ENCODE assay signal across 1 cellular context in genomic region chr10:133467286-133467911, GRCh38.
TF ChIP-seq lines count a peak whose summit lies in the region.

No MANE protein-coding gene starts in this region.

TF ChIP-seq in HepG2, 621 proteins besides CTCF, POLR2A, EP300 and RAD21:
- no peak for TF ChIP-seq KDM4B (CRISPR knock-in tag; IDR thresholded peaks at IDR 0.05)
- TF ChIP-seq USF2 (IDR thresholded peaks at IDR 0.05; ENCODE audit: low read depth, low read length), result 0 out of 2 replicates have a peak, but pooled peaks have one; percentile 24
- TF ChIP-seq USF2 (CRISPR knock-in tag; IDR thresholded peaks at IDR 0.05; ENCODE audit: borderline replicate concordance), result no peak
- peak; percentile 35; the same call in 1 of the 2 replicates for TF ChIP-seq MNT (IDR thresholded peaks at IDR 0.05)
- TF ChIP-seq ZKSCAN1 (IDR thresholded peaks at IDR 0.05; ENCODE audit: low read length), result no peak
- TF ChIP-seq NFE2L2 (IDR thresholded peaks at IDR 0.05; ENCODE audit: low read length), result no peak
- TF ChIP-seq RBM39 (IDR thresholded peaks at IDR 0.05; ENCODE audit: low read depth, low read length, poor library complexity, severe bottlenecking), result no peak
- TF ChIP-seq ZNF605 (CRISPR knock-in tag; IDR thresholded peaks at IDR 0.05), result no peak
- TF ChIP-seq ZHX1 (CRISPR knock-in tag; IDR thresholded peaks at IDR 0.05; ENCODE audit: low read depth), result no peak
